23 cellular contexts compared by ENCODE assay signal in the genomic region with DNA sequence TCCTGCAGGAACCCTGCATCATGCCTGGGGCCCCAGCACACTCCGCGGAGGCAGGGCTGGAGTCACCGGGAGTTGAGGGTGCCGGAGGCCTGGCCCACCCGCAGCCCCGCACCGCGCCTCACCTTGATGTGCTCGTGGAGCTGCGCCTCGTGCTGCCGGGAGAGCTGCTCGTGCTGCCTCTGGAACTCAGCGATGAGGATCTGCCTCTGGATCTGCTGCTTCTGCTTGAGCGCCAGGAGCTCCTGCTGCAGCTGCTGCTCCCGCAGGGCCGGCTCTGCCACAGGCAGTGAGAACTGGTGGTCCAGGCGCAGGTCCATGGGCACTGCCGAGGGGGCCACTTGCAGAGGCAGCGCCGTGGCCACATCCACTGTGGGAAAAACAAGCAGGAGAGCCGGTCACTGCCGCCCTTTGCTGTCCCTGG.
DNase-seq lines count a peak whose midpoint lies in the region; ATAC-seq and TF ChIP-seq lines count a peak whose summit lies in the region.
"Had no signal": no experiment of that assay in that cellular context is flagged by ENCODE, and none has a peak within 500 bp of the region (broad histone marks: within the 10 kb centered on the region; RNA-seq: fewer than 3 reads in every experiment).

No MANE protein-coding gene starts in this region.

- H3K4me3 Mint-ChIP-seq in activated naive CD4-positive, alpha-beta T cell treated with anti-CD3 and anti-CD28 coated beads, Interleukin-2, amount 10 ng/mL, durations not matched to agents 7 days and 5 days, result no peak overlapping the region
- H3K4me3 Mint-ChIP-seq: activated naive CD4-positive, alpha-beta T cell treated with anti-CD3 and anti-CD28 coated beads, Interleukin-2, amount 50 U/mL, for 24 hours; activated T-cell treated with anti-CD3 and anti-CD28 coated beads, Interleukin-2, amount 50 U/mL, for 72 hours; nephron; T-helper 1 cell treated with Interleukin-12 subunit alpha and Interleukin-12 subunit beta and Interleukin-4 antibody, amounts not matched to agents 30 μg/mL and 1 μg/mL, for 36 hours had no signal

- DNase-seq in activated naive CD4-positive, alpha-beta T cell treated with anti-CD3 and anti-CD28 coated beads, Interleukin-2, amount 10 ng/mL, durations not matched to agents 7 days and 5 days, result peak; percentile 18
- no peak for DNase-seq in activated naive CD4-positive, alpha-beta T cell (lab: John Stamatoyannopoulos, UW)
- DNase-seq in dorsolateral prefrontal cortex, result peak in 6 of 10 donors; percentile 1 to 39 (median 28)
- DNase-seq in omental fat pad (ENCODE audit: low spot score), result peak; percentile 13
- peak; percentile 3 for DNase-seq in transverse colon
- DNase-seq in MM.1S, result no peak
- no peak for DNase-seq in DMS114 treated with DMSO at 0.1 percent for 48 hours (lab: John Stamatoyannopoulos, UW; ENCODE audit: unreplicated experiment)
- DNase-seq: activated CD4-positive, alpha-beta T cell treated with anti-CD3 and anti-CD28 coated beads for 1 hour; activated T-cell treated with anti-CD3 and anti-CD28 coated beads, Interleukin-2, amount 50 U/mL, for 72 hours; caudate nucleus; GOT3; NCI-H1436; NCI-H2081 treated with DMSO at 0.1 percent for 48 hours; NCI-H446 treated with DMSO at 0.1 percent for 48 hours; RPMI8226; stimulated activated naive CD4-positive, alpha-beta T cell treated with Interleukin-2 at 50 U/mL for 16 hours had no signal

- H3K4me1 Mint-ChIP-seq in activated naive CD4-positive, alpha-beta T cell treated with anti-CD3 and anti-CD28 coated beads, Interleukin-2, amount 10 ng/mL, durations not matched to agents 7 days and 5 days, result no peaks in the 10 kb centered on the region

- H3K36me3 ChIP-seq in transverse colon, result peaks cover 0 to 25% (median 5%) of the 10 kb centered on the region in 4 donors
- no peaks in the 10 kb centered on the region; the same call in 1 of the 2 replicates for H3K36me3 ChIP-seq in MM.1S (replicated peaks; ENCODE audit: insufficient read depth, low read length)
- peaks cover 0 to 58% of the 10 kb centered on the region in 2 donors for H3K36me3 ChIP-seq in gastroesophageal sphincter

- TF ChIP-seq EP300 in transverse colon (IDR thresholded peaks at IDR 0.05; ENCODE audit: low read depth) (no peak), gastroesophageal sphincter (IDR thresholded peaks at IDR 0.05) (no peak)

- no peaks in the 10 kb centered on the region for H3F3A ChIP-seq in MM.1S (ENCODE audit: insufficient read depth, low read length)

- TF ChIP-seq CTCF in dorsolateral prefrontal cortex (IDR thresholded peaks at IDR 0.05 in 54 of 56, conservative IDR thresholded peaks at IDR 0.05 in 2 of 56; ENCODE audit: low read depth in 1 of 56, partially characterized antibody in 56 of 56) (no peak), omental fat pad (IDR thresholded peaks at IDR 0.05) (no peak), transverse colon (IDR thresholded peaks at IDR 0.05) (no peak), MM.1S (IDR thresholded peaks at IDR 0.05; ENCODE audit: low read length) (no peak), gastroesophageal sphincter (IDR thresholded peaks at IDR 0.05) (no peak)

- H3K36me3 Mint-ChIP-seq in activated naive CD4-positive, alpha-beta T cell treated with anti-CD3 and anti-CD28 coated beads, Interleukin-2, amount 10 ng/mL, durations not matched to agents 7 days and 5 days, result peaks cover 47% of the 10 kb centered on the region

- H2AFZ ChIP-seq in MM.1S (ENCODE audit: low read length), result no peak overlapping the region
- H2AFZ ChIP-seq: parathyroid adenoma had no signal

- H3K9ac ChIP-seq in MM.1S (ENCODE audit: low read length), result no peak overlapping the region
- H3K9ac ChIP-seq: parathyroid adenoma had no signal

- WGBS in transverse colon (ENCODE audit: low coverage in 1 of 2), 2 donors, result 99% methylated on average over 15 of the region's 23 CpGs; no CpG with 5 or more reads in 1 of the 2 donors
- 20% methylated on average over 1 of the region's 23 CpGs; no CpG with 5 or more reads in 1 of the 2 donors for WGBS in gastroesophageal sphincter (ENCODE audit: low coverage in 1 of 2), 2 donors

- no peaks in the 10 kb centered on the region for H3K9me3 Mint-ChIP-seq in activated naive CD4-positive, alpha-beta T cell treated with anti-CD3 and anti-CD28 coated beads, Interleukin-2, amount 10 ng/mL, durations not matched to agents 7 days and 5 days
- H3K9me3 Mint-ChIP-seq: activated naive CD4-positive, alpha-beta T cell treated with anti-CD3 and anti-CD28 coated beads, Interleukin-2, amount 50 U/mL, for 24 hours; activated T-cell treated with anti-CD3 and anti-CD28 coated beads, Interleukin-2, amount 50 U/mL, for 72 hours; nephron had no signal

- CTCF ChIA-PET in activated naive CD4-positive, alpha-beta T cell treated with anti-CD3 and anti-CD28 coated beads, Interleukin-2, amount 10 ng/mL, durations not matched to agents 7 days and 5 days (lab: Charles Lee), result no interaction called here

- no peak for TF ChIP-seq POLR2A in transverse colon (IDR thresholded peaks at IDR 0.05)
- no peak for TF ChIP-seq POLR2A in gastroesophageal sphincter (IDR thresholded peaks at IDR 0.05)

- no peak for ATAC-seq in omental fat pad (ENCODE audit: low FRiP score)
- no peak for ATAC-seq in gastroesophageal sphincter
- ATAC-seq: activated T-cell treated with anti-CD3 and anti-CD28 coated beads, Interleukin-2, amount 50 U/mL, for 72 hours; right cardiac atrium had no signal

- in situ Hi-C loops in transverse colon (cut with MboI; ENCODE audit: low pct_ligation_motif_present in 1 of 4, low pct_unique_long_range_greater_than_20kb in 1 of 4, low sequenced_read_pairs in 3 of 4), result no loop called here

- H3K27me3 ChIP-seq in dorsolateral prefrontal cortex (no peaks in the 10 kb centered on the region), transverse colon (no peaks in the 10 kb centered on the region), MM.1S (replicated peaks; ENCODE audit: insufficient read depth, low read length) (no peaks in the 10 kb centered on the region), gastroesophageal sphincter (no peaks in the 10 kb centered on the region)

- no peaks in the 10 kb centered on the region for H3K27me3 Mint-ChIP-seq in activated naive CD4-positive, alpha-beta T cell treated with anti-CD3 and anti-CD28 coated beads, Interleukin-2, amount 10 ng/mL, durations not matched to agents 7 days and 5 days
- H3K27me3 Mint-ChIP-seq: activated naive CD4-positive, alpha-beta T cell treated with anti-CD3 and anti-CD28 coated beads, Interleukin-2, amount 50 U/mL, for 24 hours had no signal

- H3K27ac Mint-ChIP-seq in activated naive CD4-positive, alpha-beta T cell treated with anti-CD3 and anti-CD28 coated beads, Interleukin-2, amount 10 ng/mL, durations not matched to agents 7 days and 5 days, result no peak overlapping the region
- H3K27ac Mint-ChIP-seq: activated naive CD4-positive, alpha-beta T cell treated with anti-CD3 and anti-CD28 coated beads, Interleukin-2, amount 50 U/mL, for 24 hours; activated T-cell treated with anti-CD3 and anti-CD28 coated beads, Interleukin-2, amount 50 U/mL, for 72 hours; nephron; T-helper 1 cell treated with Interleukin-12 subunit alpha and Interleukin-12 subunit beta and Interleukin-4 antibody, amounts not matched to agents 30 μg/mL and 1 μg/mL, for 36 hours had no signal

- H3K27ac ChIP-seq in dorsolateral prefrontal cortex (peak overlapping the region in 4 of 59 donors; percentile 11 to 60 (median 30)), transverse colon (no peak overlapping the region), MM.1S (ENCODE audit: low read length) (no peak overlapping the region), gastroesophageal sphincter (no peak overlapping the region)
- H3K27ac ChIP-seq: HL-60, parathyroid adenoma had no signal

- H3K4me2 ChIP-seq in MM.1S (ENCODE audit: low read depth, low read length), result no peak overlapping the region

- no peaks in the 10 kb centered on the region for H3K9me3 ChIP-seq in transverse colon
- no peaks in the 10 kb centered on the region for H3K9me3 ChIP-seq in MM.1S (replicated peaks; ENCODE audit: insufficient read depth, low read length)
- H3K9me3 ChIP-seq in gastroesophageal sphincter, result peaks cover 0 to 6% (median 0%) of the 10 kb centered on the region in 3 donors

- H3K4me1 ChIP-seq in transverse colon (peaks cover 0 to 3% (median 0%) of the 10 kb centered on the region in 4 donors), MM.1S (ENCODE audit: low read length) (no peaks in the 10 kb centered on the region), gastroesophageal sphincter (peaks cover 0 to 35% (median 4%) of the 10 kb centered on the region in 3 donors)
- H3K4me1 ChIP-seq: parathyroid adenoma had no signal

- intact Hi-C loops in dorsolateral prefrontal cortex (cut with DNase I), result loop anchor here (5.0 to 10.0 kb wide), 4 partner anchors 32 to 155 kb away; no protein-coding TSS in a partner anchor
- intact Hi-C loops in transverse colon (cut with DNase I; ENCODE audit: low total_unique reads), result no loop called here

- no peaks in the 10 kb centered on the region for H3K9me2 ChIP-seq in MM.1S (replicated peaks; ENCODE audit: insufficient read depth, low read length)

- H3K79me2 ChIP-seq in MM.1S (ENCODE audit: low read length), result no peaks in the 10 kb centered on the region; the same call in none of the 2 replicates
- H3K79me2 ChIP-seq: parathyroid adenoma had no signal

- H3K4me3 ChIP-seq in dorsolateral prefrontal cortex (no peak overlapping the region), transverse colon (no peak overlapping the region), MM.1S (ENCODE audit: low read length) (no peak overlapping the region), gastroesophageal sphincter (no peak overlapping the region)

- H4K20me1 ChIP-seq in MM.1S (ENCODE audit: insufficient read depth, low read length), result no peaks in the 10 kb centered on the region

Comparison
In these comparisons a context has a peak if more than half of its experiments do, and no peak if none do; other contexts are left out.
1. DNase-seq: peak in activated naive CD4-positive, alpha-beta T cell treated with anti-CD3 and anti-CD28 coated beads, Interleukin-2, amount 10 ng/mL, durations not matched to agents 7 days and 5 days (single experiment), dorsolateral prefrontal cortex (6 of 10), omental fat pad (single experiment) and transverse colon (single experiment); none in activated naive CD4-positive, alpha-beta T cell (0 of 4), MM.1S (single experiment) and DMS114 treated with DMSO at 0.1 percent for 48 hours (single experiment).